10 cellular contexts compared by ENCODE assay signal in genomic region chr3:52121459-52121795, GRCh38. TPM values are rescaled to one million over a fixed set of nuclear protein-coding genes. Genes with fewer than 3 reads are reported as not detected.
DNase-seq lines count a peak whose midpoint lies in the region; ATAC-seq, FAIRE-seq and TF ChIP-seq lines count a peak whose summit lies in the region.
"Had no signal": no experiment of that assay in that cellular context is flagged by ENCODE, and none has a peak within 500 bp of the region (broad histone marks: within the 10 kb centered on the region; RNA-seq: fewer than 3 reads in every experiment).

No MANE protein-coding gene starts in this region.

- H3K4me3 ChIP-seq in GM06990 (replicated peaks; ENCODE audit: low read depth, low read length) (no peak overlapping the region), ascending aorta (no peak overlapping the region)
- no peak overlapping the region for H3K4me3 ChIP-seq in naive thymus-derived CD4-positive, alpha-beta T cell (ENCODE audit: low read length)

- FAIRE-seq in frontal cortex (lab: Jason Lieb, UNC) = no peak
- FAIRE-seq: endometrium had no signal

- peak overlapping the region in 1 of 10 donors; percentile 40 for H3K4me3 Mint-ChIP-seq in naive thymus-derived CD4-positive, alpha-beta T cell

- H3K36me3 ChIP-seq in GM06990 (ENCODE audit: control insufficient read depth, insufficient read depth, low read length) = no peaks in the 10 kb centered on the region; the same call in 1 of the 2 replicates
- no peaks in the 10 kb centered on the region for H3K36me3 ChIP-seq in ascending aorta
- no peaks in the 10 kb centered on the region for H3K36me3 ChIP-seq in naive thymus-derived CD4-positive, alpha-beta T cell (ENCODE audit: control insufficient read depth in 2 of 3, insufficient read depth in 3 of 3, low read length in 3 of 3)

- no peaks in the 10 kb centered on the region for H3K9me3 Mint-ChIP-seq in naive thymus-derived CD4-positive, alpha-beta T cell

- peaks cover 0 to 28% (median 0%) of the 10 kb centered on the region in 7 donors for H3K4me1 Mint-ChIP-seq in naive thymus-derived CD4-positive, alpha-beta T cell

- H3K36me3 Mint-ChIP-seq in naive thymus-derived CD4-positive, alpha-beta T cell = peaks cover 0 to 6% (median 0%) of the 10 kb centered on the region in 5 donors

- intact Hi-C loops in ascending aorta (cut with DNase I) = loop anchor here (5.0 kb wide), 1 partner anchor 49 kb away; no protein-coding TSS in a partner anchor
- intact Hi-C loops in naive thymus-derived CD4-positive, alpha-beta T cell (cut with micrococcal nuclease) = loop anchor here in 1 of 2 donors (5.0 kb wide), 2 partner anchors 69 to 179 kb away; partner anchors contain the start of genes PARP3 and RRP9

- peaks cover 0 to 6% of the 10 kb centered on the region in 2 donors for H3K4me1 ChIP-seq in ascending aorta
- H3K4me1 ChIP-seq in naive thymus-derived CD4-positive, alpha-beta T cell (ENCODE audit: control insufficient read depth in 2 of 2, insufficient read depth in 2 of 2, low read length in 2 of 2) = no peaks in the 10 kb centered on the region

- POLR2A ChIA-PET in naive thymus-derived CD4-positive, alpha-beta T cell (lab: Charles Lee) = interaction anchor here (1.3 to 2.2 kb wide), 3 partner anchors 64 to 180 kb away, joined by 3 to 5 read pairs (median 3); partner anchors contain the start of genes PARP3 and RRP9

- H3K27me3 Mint-ChIP-seq in naive thymus-derived CD4-positive, alpha-beta T cell = no peaks in the 10 kb centered on the region

- H3K27me3 ChIP-seq in GM06990 (replicated peaks; ENCODE audit: control insufficient read depth, insufficient read depth, low read length) = no peaks in the 10 kb centered on the region
- no peaks in the 10 kb centered on the region for H3K27me3 ChIP-seq in ascending aorta
- H3K27me3 ChIP-seq in naive thymus-derived CD4-positive, alpha-beta T cell (ENCODE audit: control insufficient read depth in 2 of 2, insufficient read depth in 2 of 2, low read length in 2 of 2) = no peaks in the 10 kb centered on the region

- DNase-seq in GM06990 (ENCODE audit: extremely low read depth, insufficient read length) (peak; percentile 37), ascending aorta (ENCODE audit: low spot score in 2 of 2) (no peak), NCI-H748 treated with DMSO at 0.1 percent for 48 hours (lab: John Stamatoyannopoulos, UW) (no peak), mesenteric fat pad (ENCODE audit: low spot score) (no peak), NCI-H446 treated with DMSO at 0.1 percent for 48 hours (lab: John Stamatoyannopoulos, UW) (no peak), frontal cortex (ENCODE audit: low spot score in 2 of 2) (no peak)
- no peak for DNase-seq in naive thymus-derived CD4-positive, alpha-beta T cell
- DNase-seq: NCI-H2171 had no signal

- CTCF ChIA-PET in naive thymus-derived CD4-positive, alpha-beta T cell (lab: Charles Lee) = interaction anchor here (0.8 to 5.8 kb wide), 7 partner anchors 16 to 123 kb away, joined by 3 to 67 read pairs (median 11); partner anchors contain the start of gene DUSP7

- H3K27ac ChIP-seq in ascending aorta = peak overlapping the region; percentile 13 to 69
- H3K27ac ChIP-seq in naive thymus-derived CD4-positive, alpha-beta T cell (ENCODE audit: low read depth, low read length) = no peak overlapping the region

- no peaks in the 10 kb centered on the region for H3K9me3 ChIP-seq in ascending aorta
- H3K9me3 ChIP-seq in naive thymus-derived CD4-positive, alpha-beta T cell (ENCODE audit: control insufficient read depth in 2 of 3, low read length in 3 of 3) = no peaks in the 10 kb centered on the region

- ATAC-seq in HG03135 (IDR thresholded peaks at IDR 0.05; ENCODE audit: unreplicated experiment) = peak; percentile 46
- ATAC-seq in naive thymus-derived CD4-positive, alpha-beta T cell = peak; percentile 48

- H3K27ac Mint-ChIP-seq in naive thymus-derived CD4-positive, alpha-beta T cell = peak overlapping the region in 1 of 9 donors; percentile 86

- TF ChIP-seq CTCF in GM06990 (IDR thresholded peaks at IDR 0.05; ENCODE audit: insufficient read depth, low read length, poor library complexity, severe bottlenecking) (no peak), ascending aorta (IDR thresholded peaks at IDR 0.05) (no peak)

RNA-seq across cellular contexts. Expression of gene POC1A, which starts 32.8 kb away (rescaled TPM):
- total RNA-seq in ascending aorta (not detected), mesenteric fat pad (2.8 TPM), frontal cortex (2.4 TPM)
- 10 to 100 TPM in 1 of 5 experiments, 1 to 10 TPM in 2, under 1 TPM in 2; 0.58 to 19.7 (median 1.2) TPM for total RNA-seq in naive thymus-derived CD4-positive, alpha-beta T cell
- 1 to 10 TPM; 1.8 to 2.5 TPM for polyA plus RNA-seq in naive thymus-derived CD4-positive, alpha-beta T cell
